In genomic region chr9:89674667-89675402, GRCh38 we compare ENCODE assay signal across 8 cellular contexts.
DNase-seq lines count a peak whose midpoint lies in the region; ATAC-seq and TF ChIP-seq lines count a peak whose summit lies in the region.
"Had no signal": no experiment of that assay in that cellular context is flagged by ENCODE, and none has a peak within 500 bp of the region (broad histone marks: within the 10 kb centered on the region; RNA-seq: fewer than 3 reads in every experiment).

No MANE protein-coding gene starts in this region.

- peak overlapping the region; percentile 44 for H3K27ac ChIP-seq in vagina
- no peak overlapping the region for H3K27ac ChIP-seq in ascending aorta

- CTCF ChIA-PET in WTC11 (lab: Charles Lee) = interaction anchor here (0.7 to 1.8 kb wide), 7 partner anchors 14 to 82 kb away, joined by 3 to 23 read pairs (median 5); partner anchors contain the start of gene GADD45G

- peaks cover 17% of the 10 kb centered on the region for H3K27me3 Mint-ChIP-seq in WTC11 (ENCODE audit: low read depth)
- H3K27me3 Mint-ChIP-seq: central memory CD8-positive, alpha-beta T cell had no signal

- H3K27me3 ChIP-seq in vagina (no peaks in the 10 kb centered on the region), ascending aorta (no peaks in the 10 kb centered on the region)

- in situ Hi-C loops in KBM-7 (cut with MboI; ENCODE audit: low pct_unique_long_range_greater_than_20kb, low sequenced_read_pairs) = no loop called here

- peak; percentile 77 for ATAC-seq in WTC11
- ATAC-seq in left colon = peak; percentile 74

- H3K9me3 ChIP-seq in vagina = no peaks in the 10 kb centered on the region
- no peaks in the 10 kb centered on the region for H3K9me3 ChIP-seq in ascending aorta

- no peak overlapping the region for H3K27ac Mint-ChIP-seq in WTC11

- peaks cover 17% of the 10 kb centered on the region for H3K9me3 Mint-ChIP-seq in WTC11

- TF ChIP-seq POLR2A in vagina (IDR thresholded peaks at IDR 0.05) = no peak

- H3K4me1 Mint-ChIP-seq in WTC11 = peaks cover 64% of the 10 kb centered on the region
- H3K4me1 Mint-ChIP-seq: central memory CD8-positive, alpha-beta T cell had no signal

- peaks cover 13% of the 10 kb centered on the region for H3K36me3 Mint-ChIP-seq in WTC11

- H3K4me3 Mint-ChIP-seq in WTC11 = no peak overlapping the region
- H3K4me3 Mint-ChIP-seq: central memory CD8-positive, alpha-beta T cell had no signal

- POLR2A ChIA-PET in WTC11 (lab: Charles Lee) = interaction anchor here (1.0 to 1.2 kb wide), 3 partner anchors 11 to 71 kb away, joined by 3 to 6 read pairs (median 4); partner anchors contain the start of gene GADD45G

- H3K4me1 ChIP-seq in vagina = peaks cover 47% of the 10 kb centered on the region
- H3K4me1 ChIP-seq in ascending aorta = no peaks in the 10 kb centered on the region

- intact Hi-C loops in left colon (cut with DNase I, micrococcal nuclease) = no loop called here
- intact Hi-C loops in vagina (cut with DNase I) = no loop called here
- intact Hi-C loops in ascending aorta (cut with DNase I) = no loop called here

- TF ChIP-seq CTCF in WTC11 (IDR thresholded peaks at IDR 0.05) (no peak), vagina (IDR thresholded peaks at IDR 0.05) (no peak), ascending aorta (IDR thresholded peaks at IDR 0.05) (no peak)

- H3K36me3 ChIP-seq in vagina (no peaks in the 10 kb centered on the region), ascending aorta (no peaks in the 10 kb centered on the region)

- peak; percentile 93 for DNase-seq in NCI-H2029 (lab: John Stamatoyannopoulos, UW)
- peak; percentile 61 for DNase-seq in WTC11 (ENCODE audit: low spot score)
- DNase-seq in left colon = peak; percentile 48 to 73
- DNase-seq in vagina (ENCODE audit: extremely low spot score in 2 of 2) = no peak
- DNase-seq in hepatic stellate cell (ENCODE audit: low spot score) = no peak
- no peak for DNase-seq in ascending aorta (ENCODE audit: low spot score in 2 of 2)
- DNase-seq in KBM-7 = no peak

- no peak overlapping the region for H3K4me3 ChIP-seq in vagina
- H3K4me3 ChIP-seq in ascending aorta = no peak overlapping the region

TF ChIP-seq in WTC11, 78 proteins besides CTCF, POLR2A, EP300 and RAD21:
- TF ChIP-seq USF2 (CRISPR knock-in tag; IDR thresholded peaks at IDR 0.05) (peak; percentile 78), MAX (CRISPR knock-in tag; IDR thresholded peaks at IDR 0.05) (peak; percentile 14; the same call in 1 of the 2 replicates), HMGXB4 (CRISPR knock-in tag; IDR thresholded peaks at IDR 0.05) (no peak), USF1 (CRISPR knock-in tag; IDR thresholded peaks at IDR 0.05) (peak; percentile 48; the same call in 1 of the 2 replicates)

Comparison
In these comparisons a context has a peak if more than half of its experiments do, and no peak if none do; other contexts are left out.
1. DNase-seq: peak in NCI-H2029 (single experiment), WTC11 (single experiment) and left colon (2 of 2); none in vagina (0 of 2), hepatic stellate cell (single experiment), ascending aorta (0 of 2) and KBM-7 (single experiment).